ENCODE assay signal across 27 cellular contexts in genomic region chr3:122260206-122260605, GRCh38.
"Had no signal": no experiment of that assay in that cellular context is flagged by ENCODE, and none has a peak within 500 bp of the region (broad histone marks: within the 10 kb centered on the region; RNA-seq: fewer than 3 reads in every experiment).

No MANE protein-coding gene starts in this region.

- H3K36me3 Mint-ChIP-seq: activated naive CD8-positive, alpha-beta T cell; brain had no signal

- H3K4me3 Mint-ChIP-seq: activated CD8-positive, alpha-beta T cell treated with anti-CD3 and anti-CD28 coated beads for 36 hours; activated naive CD4-positive, alpha-beta T cell treated with anti-CD3 and anti-CD28 coated beads for 36 hours; activated naive CD8-positive, alpha-beta T cell; brain; T-helper 2 cell treated with Interferon-gamma antibody and Interleukin-4, amounts not matched to agents 5 μg/mL and 100 μg/mL, for 36 hours had no signal

- H3K4me3 ChIP-seq: Peyer's patch, SJCRH30 had no signal

- H3K9me3 ChIP-seq: Peyer's patch, SJCRH30, SK-N-SH had no signal

- H3K9me3 Mint-ChIP-seq: activated CD8-positive, alpha-beta T cell treated with anti-CD3 and anti-CD28 coated beads for 36 hours; activated naive CD4-positive, alpha-beta T cell treated with anti-CD3 and anti-CD28 coated beads for 36 hours; brain; T-helper 2 cell treated with Interferon-gamma antibody and Interleukin-4, amounts not matched to agents 5 μg/mL and 100 μg/mL, for 36 hours had no signal

- H3K4me2 ChIP-seq: SK-N-SH had no signal

- FAIRE-seq: astrocyte had no signal

- H3K9ac ChIP-seq: SK-N-SH had no signal

- H3K36me3 ChIP-seq: Peyer's patch, SJCRH30 had no signal

- DNase-seq: activated CD4-positive, alpha-beta T cell treated with anti-CD3 and anti-CD28 coated beads for 4 hours; activated CD8-positive, alpha-beta memory T cell treated with anti-CD3 and anti-CD28 coated beads, Interleukin-2, amount 50 U/mL, for 48 hours; activated CD8-positive, alpha-beta T cell treated with anti-CD3 and anti-CD28 coated beads for 36 hours; activated effector memory CD4-positive, alpha-beta T cell treated with anti-CD3 and anti-CD28 coated beads, Interleukin-2, amount 50 U/mL, for 16 hours; activated naive CD4-positive, alpha-beta T cell treated with anti-CD3 and anti-CD28 coated beads for 36 hours; activated T-cell treated with anti-CD3 and anti-CD28 coated beads, Interleukin-2, amount 50 U/mL, for 1 hour; amygdala; caudate nucleus; Kasumi-1; KBM-7; NCI-H1092; NCI-H1930; NCI-H345; NCI-H510A; NCI-H526 treated with DMSO at 0.1 percent for 48 hours; NCI-H82; Peyer's patch; Right ventricle myocardium superior; SJCRH30; SK-N-SH; SW 1271 had no signal

- ATAC-seq: activated CD4-positive, CD25-positive, alpha-beta regulatory T cell treated with anti-CD3 and anti-CD28 coated beads, Interleukin-2, amount 50 U/mL, for 24 hours; activated CD8-positive, alpha-beta T cell treated with anti-CD3 and anti-CD28 coated beads for 36 hours had no signal

- H3K27me3 ChIP-seq: Peyer's patch had no signal

- H3K27ac Mint-ChIP-seq: activated CD8-positive, alpha-beta T cell treated with anti-CD3 and anti-CD28 coated beads for 36 hours; activated naive CD4-positive, alpha-beta T cell treated with anti-CD3 and anti-CD28 coated beads for 36 hours; activated naive CD8-positive, alpha-beta T cell; brain; T-helper 2 cell treated with Interferon-gamma antibody and Interleukin-4, amounts not matched to agents 5 μg/mL and 100 μg/mL, for 36 hours had no signal

- H3K4me1 ChIP-seq: SJCRH30 had no signal

- H3K27ac ChIP-seq: Peyer's patch, RWPE1, SJCRH30 had no signal
